Comparison of ENCODE assay signal across 9 cellular contexts in the genomic region with DNA sequence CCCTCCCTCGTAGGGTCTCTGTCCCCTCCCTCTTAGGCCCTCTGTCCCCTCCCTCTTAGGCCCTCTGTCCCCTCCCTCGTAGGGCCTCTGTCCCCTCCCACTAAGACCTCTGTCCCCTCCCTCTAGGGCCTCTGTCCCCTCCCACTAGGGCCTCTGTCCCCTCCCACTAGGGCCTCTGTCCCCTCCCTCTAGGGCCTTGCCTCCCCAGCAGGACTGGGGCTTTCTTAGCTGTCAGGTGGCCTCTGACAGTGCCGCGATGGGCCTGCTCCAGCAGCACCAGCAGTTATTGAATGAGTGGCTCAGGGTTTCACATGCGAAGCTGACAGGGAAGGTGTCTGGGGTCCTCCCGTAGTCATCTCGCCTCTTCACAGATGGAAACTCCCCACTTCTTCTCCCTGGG. TPM values are rescaled to one million over a fixed set of nuclear protein-coding genes. Genes with fewer than 3 reads are reported as not detected.
"Had no signal": no experiment of that assay in that cellular context is flagged by ENCODE, and none has a peak within 500 bp of the region (broad histone marks: within the 10 kb centered on the region; RNA-seq: fewer than 3 reads in every experiment).

No MANE protein-coding gene starts in this region.

RNA-seq across cellular contexts. Expression of a gene that starts 48.1 kb away (rescaled TPM):
- total RNA-seq: activated naive CD8-positive, alpha-beta T cell treated with anti-CD3 and anti-CD28 coated beads for 36 hours; esophagus muscularis mucosa; lung; myocyte; neural crest cell; osteocyte; psoas muscle; tibial nerve; uterus had no signal
